Comparison of ENCODE assay signal across 29 cellular contexts in the genomic region with DNA sequence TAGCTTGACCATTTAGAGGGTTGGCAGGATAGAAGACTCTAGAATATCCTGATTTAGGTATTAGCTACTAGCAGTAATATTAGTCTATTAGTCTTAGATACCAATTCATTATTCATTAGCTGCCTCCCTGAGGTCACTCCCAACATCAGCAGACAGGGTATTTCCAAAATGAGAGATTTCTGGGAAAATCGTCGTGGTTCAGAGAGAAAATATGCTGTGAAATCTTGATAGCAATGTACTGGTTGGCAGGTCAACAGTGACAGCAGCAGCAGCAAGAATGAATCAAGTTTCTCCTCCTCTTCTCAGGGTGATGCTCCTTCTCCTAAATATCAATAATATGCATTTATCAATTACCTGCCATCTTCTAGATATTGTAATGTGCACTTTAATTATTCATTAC.
"Had no signal": no experiment of that assay in that cellular context is flagged by ENCODE, and none has a peak within 500 bp of the region (broad histone marks: within the 10 kb centered on the region; RNA-seq: fewer than 3 reads in every experiment).

No MANE protein-coding gene starts in this region.

- H3K4me3 Mint-ChIP-seq: activated CD4-positive, alpha-beta memory T cell treated with anti-CD3 and anti-CD28 coated beads for 36 hours; activated CD4-positive, alpha-beta T cell treated with anti-CD3 and anti-CD28 coated beads for 36 hours; activated CD4-positive, alpha-beta T cell treated with anti-CD3 and anti-CD28 coated beads, Interleukin-2, amount 10 ng/mL, durations not matched to agents 24 days and 14 days; activated CD8-positive, alpha-beta T cell treated with anti-CD3 and anti-CD28 coated beads, Interleukin-2, amount 10 ng/mL, durations not matched to agents 7 days and 5 days; activated naive CD4-positive, alpha-beta T cell treated with anti-CD3 and anti-CD28 coated beads, Interleukin-2, amount 10 ng/mL, durations not matched to agents 7 days and 5 days; activated naive CD8-positive, alpha-beta T cell treated with anti-CD3 and anti-CD28 coated beads, Interleukin-2, amount 10 ng/mL, durations not matched to agents 7 days and 5 days; activated T-cell treated with anti-CD3 and anti-CD28 coated beads, Interleukin-2, amount 50 U/mL, for 24 hours; activated T-cell treated with anti-CD3 and anti-CD28 coated beads, Interleukin-2, amount 50 U/mL, for 72 hours; brain; central memory CD8-positive, alpha-beta T cell; endodermal cell; T-helper 17 cell had no signal

- H3K36me3 Mint-ChIP-seq: activated CD4-positive, alpha-beta memory T cell treated with anti-CD3 and anti-CD28 coated beads for 36 hours; activated naive CD4-positive, alpha-beta T cell treated with anti-CD3 and anti-CD28 coated beads, Interleukin-2, amount 10 ng/mL, durations not matched to agents 7 days and 5 days; activated naive CD4-positive, alpha-beta T cell treated with anti-CD3 and anti-CD28 coated beads, Interleukin-2, amount 50 U/mL, for 72 hours; activated naive CD8-positive, alpha-beta T cell treated with anti-CD3 and anti-CD28 coated beads, Interleukin-2, amount 10 ng/mL, durations not matched to agents 7 days and 5 days; brain had no signal

- H3K4me1 Mint-ChIP-seq: activated CD4-positive, alpha-beta T cell treated with anti-CD3 and anti-CD28 coated beads for 36 hours; activated CD4-positive, alpha-beta T cell treated with anti-CD3 and anti-CD28 coated beads, Interleukin-2, amount 10 ng/mL, durations not matched to agents 24 days and 14 days; activated naive CD4-positive, alpha-beta T cell treated with anti-CD3 and anti-CD28 coated beads, Interleukin-2, amount 10 ng/mL, durations not matched to agents 7 days and 5 days; activated naive CD8-positive, alpha-beta T cell treated with anti-CD3 and anti-CD28 coated beads, Interleukin-2, amount 10 ng/mL, durations not matched to agents 7 days and 5 days; brain; central memory CD8-positive, alpha-beta T cell; endodermal cell; T-helper 17 cell had no signal

- H3K27me3 Mint-ChIP-seq: activated CD4-positive, alpha-beta memory T cell treated with anti-CD3 and anti-CD28 coated beads for 36 hours; activated CD4-positive, alpha-beta T cell treated with anti-CD3 and anti-CD28 coated beads for 36 hours; activated CD4-positive, alpha-beta T cell treated with anti-CD3 and anti-CD28 coated beads, Interleukin-2, amount 10 ng/mL, durations not matched to agents 24 days and 14 days; activated naive CD4-positive, alpha-beta T cell treated with anti-CD3 and anti-CD28 coated beads, Interleukin-2, amount 10 ng/mL, durations not matched to agents 7 days and 5 days; activated naive CD8-positive, alpha-beta T cell treated with anti-CD3 and anti-CD28 coated beads, Interleukin-2, amount 10 ng/mL, durations not matched to agents 7 days and 5 days; activated T-cell treated with anti-CD3 and anti-CD28 coated beads, Interleukin-2, amount 50 U/mL, for 24 hours; brain; central memory CD8-positive, alpha-beta T cell; T-helper 17 cell had no signal

- ATAC-seq: activated CD4-positive, alpha-beta T cell treated with anti-CD3 and anti-CD28 coated beads for 36 hours; activated CD8-positive, alpha-beta T cell treated with anti-CD3 and anti-CD28 coated beads, Interleukin-2, amount 10 ng/mL, durations not matched to agents 7 days and 5 days; activated naive CD4-positive, alpha-beta T cell treated with anti-CD3 and anti-CD28 coated beads, Interleukin-2, amount 50 U/mL, for 72 hours; activated T-cell treated with anti-CD3 and anti-CD28 coated beads, Interleukin-2, amount 50 U/mL, for 72 hours; foreskin keratinocyte; gastrocnemius medialis; heart right ventricle; T-helper 17 cell had no signal

- H3K4me3 ChIP-seq: ascending aorta, esophagus muscularis mucosa, gastrocnemius medialis, heart right ventricle had no signal

- DNase-seq: activated CD4-positive, alpha-beta memory T cell treated with anti-CD3 and anti-CD28 coated beads for 36 hours; activated CD4-positive, alpha-beta T cell treated with anti-CD3 and anti-CD28 coated beads for 36 hours; activated CD4-positive, alpha-beta T cell treated with anti-CD3 and anti-CD28 coated beads, Interleukin-2, amount 10 ng/mL, durations not matched to agents 24 days and 14 days; activated CD4-positive, CD25-positive, alpha-beta regulatory T cell; activated CD4-positive, CD25-positive, alpha-beta regulatory T cell treated with anti-CD3 and anti-CD28 coated beads, Interleukin-2, amount 50 U/mL, for 72 hours; activated CD8-positive, alpha-beta memory T cell treated with anti-CD3 and anti-CD28 coated beads, Interleukin-2, amount 50 U/mL, for 48 hours; activated CD8-positive, alpha-beta T cell treated with anti-CD3 and anti-CD28 coated beads, Interleukin-2, amount 10 ng/mL, durations not matched to agents 7 days and 5 days; activated gamma-delta T cell; activated naive CD4-positive, alpha-beta T cell; activated naive CD4-positive, alpha-beta T cell treated with anti-CD3 and anti-CD28 coated beads, Interleukin-2, amount 10 ng/mL, durations not matched to agents 7 days and 5 days; activated naive CD8-positive, alpha-beta T cell treated with anti-CD3 and anti-CD28 coated beads, Interleukin-2, amount 10 ng/mL, durations not matched to agents 7 days and 5 days; activated T-cell treated with anti-CD3 and anti-CD28 coated beads for 4 hours; activated T-cell treated with anti-CD3 and anti-CD28 coated beads, Interleukin-2, amount 50 U/mL, for 24 hours; activated T-cell treated with anti-CD3 and anti-CD28 coated beads, Interleukin-2, amount 50 U/mL, for 72 hours; cortex of kidney; dermis blood vessel endothelial cell; effector CD8-positive, alpha-beta T cell; endodermal cell; erythroblast; foreskin keratinocyte; gastrocnemius medialis; heart right ventricle; T-helper 1 cell; T-helper 17 cell had no signal

- H3K9me3 Mint-ChIP-seq: activated CD4-positive, alpha-beta T cell treated with anti-CD3 and anti-CD28 coated beads, Interleukin-2, amount 10 ng/mL, durations not matched to agents 24 days and 14 days; activated naive CD8-positive, alpha-beta T cell treated with anti-CD3 and anti-CD28 coated beads, Interleukin-2, amount 10 ng/mL, durations not matched to agents 7 days and 5 days had no signal

- H3K27ac Mint-ChIP-seq: activated CD4-positive, alpha-beta memory T cell treated with anti-CD3 and anti-CD28 coated beads for 36 hours; activated CD4-positive, alpha-beta T cell treated with anti-CD3 and anti-CD28 coated beads for 36 hours; activated CD4-positive, alpha-beta T cell treated with anti-CD3 and anti-CD28 coated beads, Interleukin-2, amount 10 ng/mL, durations not matched to agents 24 days and 14 days; activated CD8-positive, alpha-beta T cell treated with anti-CD3 and anti-CD28 coated beads, Interleukin-2, amount 10 ng/mL, durations not matched to agents 7 days and 5 days; activated naive CD4-positive, alpha-beta T cell treated with anti-CD3 and anti-CD28 coated beads, Interleukin-2, amount 10 ng/mL, durations not matched to agents 7 days and 5 days; activated naive CD4-positive, alpha-beta T cell treated with anti-CD3 and anti-CD28 coated beads, Interleukin-2, amount 50 U/mL, for 72 hours; activated naive CD8-positive, alpha-beta T cell treated with anti-CD3 and anti-CD28 coated beads, Interleukin-2, amount 10 ng/mL, durations not matched to agents 7 days and 5 days; activated T-cell treated with anti-CD3 and anti-CD28 coated beads, Interleukin-2, amount 50 U/mL, for 24 hours; activated T-cell treated with anti-CD3 and anti-CD28 coated beads, Interleukin-2, amount 50 U/mL, for 72 hours; brain; endodermal cell; T-helper 17 cell had no signal
